ENCODE assay signal across 22 cellular contexts in genomic region chr3:36397856-36398255, GRCh38. TPM values are rescaled to one million over a fixed set of nuclear protein-coding genes. Genes with fewer than 3 reads are reported as not detected.
"Had no signal": no experiment of that assay in that cellular context is flagged by ENCODE, and none has a peak within 500 bp of the region (broad histone marks: within the 10 kb centered on the region; RNA-seq: fewer than 3 reads in every experiment).

No MANE protein-coding gene starts in this region.

- H3K4me1 Mint-ChIP-seq: activated B cell treated with CpG ODN at 0.5 μM for 24 hours, neural progenitor cell had no signal

- H3K4me3 ChIP-seq: coronary artery, esophagus squamous epithelium, left lung, lung, neural progenitor cell, prostate gland, tibial artery had no signal

- H3K4me3 Mint-ChIP-seq: activated B cell treated with CpG ODN at 0.5 μM for 24 hours; activated T-cell treated with anti-CD3 and anti-CD28 coated beads, Interleukin-2, amount 50 U/mL, for 4 hours; naive thymus-derived CD4-positive, alpha-beta T cell; neural progenitor cell; T-helper 1 cell treated with Interleukin-12 subunit alpha and Interleukin-12 subunit beta and Interleukin-4 antibody, amounts not matched to agents 30 μg/mL and 1 μg/mL, for 36 hours had no signal

- H3K36me3 ChIP-seq: esophagus squamous epithelium, left lung, neural progenitor cell, prostate gland, tibial artery had no signal

- DNase-seq: activated B cell treated with CpG ODN at 0.5 μM for 24 hours; activated CD4-positive, alpha-beta T cell treated with anti-CD3 and anti-CD28 coated beads for 4 hours; activated CD4-positive, alpha-beta T cell treated with anti-CD3 and anti-CD28 coated beads, Interleukin-2, amount 50 U/mL, for 48 hours; activated CD8-positive, alpha-beta memory T cell treated with anti-CD3 and anti-CD28 coated beads, Interleukin-2, amount 50 U/mL, for 48 hours; activated naive CD4-positive, alpha-beta T cell; activated T-cell treated with anti-CD3 and anti-CD28 coated beads, Interleukin-2, amount 50 U/mL, for 4 hours; cerebellar nuclear complex; esophagus squamous epithelium; hippocampal formation; kidney glomerular epithelial cell; left lung; naive thymus-derived CD4-positive, alpha-beta T cell; stimulated activated CD4-positive, alpha-beta T cell treated with anti-CD3 and anti-CD28 coated beads, Interleukin-4, amount 100 ng/mL, for 1 hour; stimulated activated naive CD4-positive, alpha-beta T cell treated with Interleukin-2 at 50 U/mL for 16 hours; tibial artery had no signal

- H3K9me3 ChIP-seq: esophagus squamous epithelium, left lung, prostate gland, tibial artery had no signal

- H3K4me1 ChIP-seq: esophagus squamous epithelium, left lung, neural progenitor cell, prostate gland, tibial artery had no signal

- H3K27ac ChIP-seq: coronary artery, esophagus squamous epithelium, left lung, neural progenitor cell, prostate gland, tibial artery had no signal

- H3K27me3 ChIP-seq: esophagus squamous epithelium, left lung, neural progenitor cell, tibial artery had no signal

- H3K36me3 Mint-ChIP-seq: naive thymus-derived CD4-positive, alpha-beta T cell; neural progenitor cell had no signal

- H3K27ac Mint-ChIP-seq: activated B cell treated with CpG ODN at 0.5 μM for 24 hours; activated T-helper 2 cell treated with anti-CD3 and anti-CD28 coated beads, Interferon-gamma antibody, Interleukin-2, Interleukin-4, amounts not matched to agents 10 μg/mL and 5 μg/mL and 100 μg/mL, durations not matched to agents 14 hours and 24 hours and 36 hours; naive thymus-derived CD4-positive, alpha-beta T cell; neural progenitor cell; T-helper 1 cell treated with Interleukin-12 subunit alpha and Interleukin-12 subunit beta and Interleukin-4 antibody, amounts not matched to agents 30 μg/mL and 1 μg/mL, for 36 hours had no signal

- H3K9me3 Mint-ChIP-seq: activated B cell treated with CpG ODN at 0.5 μM for 24 hours; activated T-cell treated with anti-CD3 and anti-CD28 coated beads, Interleukin-2, amount 50 U/mL, for 4 hours; activated T-helper 2 cell treated with anti-CD3 and anti-CD28 coated beads, Interferon-gamma antibody, Interleukin-2, Interleukin-4, amounts not matched to agents 10 μg/mL and 5 μg/mL and 100 μg/mL, durations not matched to agents 14 hours and 24 hours and 36 hours; neural progenitor cell; T-helper 1 cell treated with Interleukin-12 subunit alpha and Interleukin-12 subunit beta and Interleukin-4 antibody, amounts not matched to agents 30 μg/mL and 1 μg/mL, for 36 hours had no signal

RNA-seq across cellular contexts. Expression of gene STAC, which starts 17.6 kb away (rescaled TPM):
- total RNA-seq: activated CD8-positive, alpha-beta memory T cell treated with anti-CD3 and anti-CD28 coated beads for 36 hours; activated T-cell treated with anti-CD3 and anti-CD28 coated beads, Interleukin-2, amount 50 U/mL, for 4 hours; activated T-helper 2 cell treated with anti-CD3 and anti-CD28 coated beads, Interferon-gamma antibody, Interleukin-2, Interleukin-4, amounts not matched to agents 10 μg/mL and 5 μg/mL and 100 μg/mL, durations not matched to agents 14 hours and 24 hours and 36 hours had no signal
- polyA plus RNA-seq: naive thymus-derived CD4-positive, alpha-beta T cell had no signal
